In the genomic region with DNA sequence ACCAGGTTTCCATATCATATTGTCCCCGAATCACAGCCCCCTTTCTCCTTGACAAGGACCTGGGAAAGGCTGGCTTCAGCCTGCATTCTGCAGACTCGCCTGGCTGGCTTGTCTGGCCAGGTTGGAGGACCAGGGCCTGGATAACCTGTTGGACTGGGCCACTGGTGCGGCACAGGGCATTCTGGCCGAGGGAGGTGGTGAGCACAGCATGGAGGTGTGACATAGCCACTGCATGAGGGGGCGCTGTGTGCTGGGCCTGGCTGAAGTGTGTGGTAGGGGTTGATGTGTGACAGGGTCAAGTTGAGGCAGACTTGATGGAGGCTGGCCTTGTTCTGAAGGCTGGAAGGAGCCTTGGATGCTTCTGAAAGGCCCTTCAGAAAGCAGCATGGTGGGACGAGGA, we compare ENCODE assay signal across 21 cellular contexts. TPM values are rescaled to one million over a fixed set of nuclear protein-coding genes. Genes with fewer than 3 reads are reported as not detected.
DNase-seq lines count a peak whose midpoint lies in the region; ATAC-seq, FAIRE-seq and TF ChIP-seq lines count a peak whose summit lies in the region.
"Had no signal": no experiment of that assay in that cellular context is flagged by ENCODE, and none has a peak within 500 bp of the region (broad histone marks: within the 10 kb centered on the region; RNA-seq: fewer than 3 reads in every experiment).

No MANE protein-coding gene starts in this region.

- WGBS in IMR-90 (ENCODE audit: extremely low coverage in 2 of 2, insufficient read length in 1 of 2), 2 experiments: 75% methylated on average over 2 of the region's 6 CpGs; no CpG with 5 or more reads in 1 of the 2 experiments
- WGBS in H1 (ENCODE audit: extremely low coverage in 1 of 2, insufficient coverage in 1 of 2, insufficient read length in 1 of 2, insufficient replicate concordance in 2 of 2, low coverage in 1 of 2, low lambda C conversion rate in 2 of 2, missing lambda C conversion rate in 1 of 2), 2 experiments: 84% methylated on average over 6 of the region's 6 CpGs; no CpG with 5 or more reads in 1 of the 2 experiments

- no peak for TF ChIP-seq RAD21 in IMR-90 (IDR thresholded peaks at IDR 0.05; ENCODE audit: low read length)
- 0 out of 4 replicates have a peak, but pooled peaks of 1 of the 2 experiments have one; percentile 23 for TF ChIP-seq RAD21 in H1 (IDR thresholded peaks at IDR 0.05 in 1 of 2, conservative IDR thresholded peaks at IDR 0.05 in 1 of 2; ENCODE audit: low read depth in 2 of 2, low read length in 2 of 2)

- DNase-seq in GM23338 (ENCODE audit: low spot score): no peak
- DNase-seq in IMR-90: no peak
- no peak for DNase-seq in H1 (ENCODE audit: low read depth in 1 of 2, low spot score in 2 of 2)
- no peak for DNase-seq in NCI-H2107 treated with DMSO at 0.1 percent for 48 hours (lab: John Stamatoyannopoulos, UW; ENCODE audit: unreplicated experiment)
- no peak for DNase-seq in activated naive CD4-positive, alpha-beta T cell treated with anti-CD3 and anti-CD28 coated beads, Interleukin-2, amount 10 ng/mL, durations not matched to agents 7 days and 5 days
- no peak for DNase-seq in NOMO-1 (lab: John Stamatoyannopoulos, UW; ENCODE audit: unreplicated experiment in 2 of 2)
- DNase-seq: ACHN; BE2C; C1 segment of cervical spinal cord; CD4-positive, CD25-positive, alpha-beta regulatory T cell; CD8-positive, alpha-beta memory T cell; COR-L47; DMS79; GF-D8 had no signal

- no peak overlapping the region for H3K56ac ChIP-seq in IMR-90 (ENCODE audit: extremely low read depth, insufficient read depth, low read length)
- H3K56ac ChIP-seq in H1 (replicated peaks; ENCODE audit: insufficient read length, low read depth, low read length): no peak overlapping the region

- 0 out of 2 replicates have a peak, but pooled peaks have one; percentile 3 for TF ChIP-seq CTCF in 22Rv1 (IDR thresholded peaks at IDR 0.05)
- peak; percentile 18 to 55; a peak in 2 of 4 replicates for TF ChIP-seq CTCF in GM23338 (conservative IDR thresholded peaks at IDR 0.05; ENCODE audit: low read depth in 2 of 2)
- TF ChIP-seq CTCF in IMR-90 (conservative IDR thresholded peaks at IDR 0.05; ENCODE audit: low read depth, low read length): no peak
- peak in 2 of 3 experiments; percentile 28 to 29; a peak in 3 of 4 replicates for TF ChIP-seq CTCF in H1 (IDR thresholded peaks at IDR 0.05; ENCODE audit: control extremely low read depth in 1 of 3, insufficient read depth in 1 of 3, low read depth in 1 of 3, low read length in 3 of 3)

- peaks cover 13% of the 10 kb centered on the region for H3K9me3 Mint-ChIP-seq in GM23338
- no peaks in the 10 kb centered on the region for H3K9me3 Mint-ChIP-seq in activated naive CD4-positive, alpha-beta T cell treated with anti-CD3 and anti-CD28 coated beads, Interleukin-2, amount 10 ng/mL, durations not matched to agents 7 days and 5 days
- H3K9me3 Mint-ChIP-seq: CD8-positive, alpha-beta memory T cell had no signal

- peaks cover 2% of the 10 kb centered on the region; the same call in 1 of the 3 replicates for H3K36me3 Mint-ChIP-seq in GM23338 (ENCODE audit: low read depth)
- H3K36me3 Mint-ChIP-seq in activated naive CD4-positive, alpha-beta T cell treated with anti-CD3 and anti-CD28 coated beads, Interleukin-2, amount 10 ng/mL, durations not matched to agents 7 days and 5 days: no peaks in the 10 kb centered on the region
- H3K36me3 Mint-ChIP-seq: CD4-positive, CD25-positive, alpha-beta regulatory T cell; CD8-positive, alpha-beta memory T cell had no signal

- H3F3A ChIP-seq in GM23338 (replicated peaks; ENCODE audit: low read depth): 0 out of 2 replicates have a peak, but pooled peaks cover 4% of the 10 kb centered on the region

- no peak for TF ChIP-seq EP300 in H1 (IDR thresholded peaks at IDR 0.05; ENCODE audit: borderline replicate concordance in 1 of 2, low read depth in 2 of 2, low read length in 2 of 2)

- H4K91ac ChIP-seq in IMR-90 (ENCODE audit: insufficient read depth, low read depth, low read length) (no peak overlapping the region), H1 (replicated peaks; ENCODE audit: insufficient read length, low read length) (no peak overlapping the region)

- H3K4me2 ChIP-seq in GM23338: no peak overlapping the region
- H3K4me2 ChIP-seq in IMR-90 (ENCODE audit: low read depth, low read length): no peak overlapping the region
- no peak overlapping the region for H3K4me2 ChIP-seq in H1 (ENCODE audit: insufficient read depth in 1 of 2, low read depth in 2 of 2, low read length in 2 of 2)
- H3K4me2 ChIP-seq: KMS-11 had no signal

- intact Hi-C loops in IMR-90 (cut with micrococcal nuclease): no loop called here

- H3K4ac ChIP-seq in IMR-90 (ENCODE audit: low read depth, low read length): no peak overlapping the region
- no peak overlapping the region for H3K4ac ChIP-seq in H1 (replicated peaks; ENCODE audit: insufficient read length, low read depth, low read length)

- FAIRE-seq in H1 (lab: Jason Lieb, UNC): no peak
- FAIRE-seq: A204.1, D721Med, H54, HepG2 had no signal

- H2BK15ac ChIP-seq in IMR-90 (ENCODE audit: low read depth, low read length) (no peak overlapping the region), H1 (ENCODE audit: low read length) (no peak overlapping the region)

- H4K20me1 ChIP-seq in GM23338 (replicated peaks; ENCODE audit: insufficient read depth) (peaks cover 11% of the 10 kb centered on the region), IMR-90 (ENCODE audit: insufficient read depth, low read length) (no peaks in the 10 kb centered on the region), H1 (replicated peaks in 1 of 2; ENCODE audit: control insufficient read depth in 1 of 2, insufficient read depth in 2 of 2, low read length in 2 of 2) (peaks cover 0 to 2% of the 10 kb centered on the region in 2 experiments)

- TF ChIP-seq POLR2A in IMR-90 (IDR thresholded peaks at IDR 0.05; ENCODE audit: low read depth, low read length) (no peak), H1 (IDR thresholded peaks at IDR 0.05; ENCODE audit: control extremely low read depth in 1 of 2, low read depth in 2 of 2, low read length in 2 of 2) (no peak)

- CTCF ChIA-PET in IMR-90 (lab: Yijun Ruan, JAX) (no interaction called here), H1 (lab: Charles Lee; ENCODE audit: partially characterized antibody) (interaction anchor here (1.5 to 5.7 kb wide), 3 partner anchors 8 to 23 kb away, joined by 4 to 31 read pairs (median 5); no protein-coding TSS in a partner anchor)
- CTCF ChIA-PET in activated naive CD4-positive, alpha-beta T cell treated with anti-CD3 and anti-CD28 coated beads, Interleukin-2, amount 10 ng/mL, durations not matched to agents 7 days and 5 days (lab: Charles Lee): no interaction called here

- H2BK20ac ChIP-seq in IMR-90 (ENCODE audit: low read depth, low read length): no peak overlapping the region
- H2BK20ac ChIP-seq in H1 (ENCODE audit: low read length): no peak overlapping the region

- H3K79me2 ChIP-seq in GM23338 (replicated peaks; ENCODE audit: insufficient read depth): no peaks in the 10 kb centered on the region
- no peaks in the 10 kb centered on the region for H3K79me2 ChIP-seq in H1 (ENCODE audit: control insufficient read depth in 1 of 2, insufficient read depth in 2 of 2, low read length in 2 of 2)

- no peak overlapping the region for H3K4me3 ChIP-seq in GM23338
- no peak overlapping the region for H3K4me3 ChIP-seq in IMR-90 (ENCODE audit: insufficient read depth, low read depth, low read length)
- no peak overlapping the region for H3K4me3 ChIP-seq in H1 (ENCODE audit: extremely low read depth in 1 of 4, insufficient read depth in 2 of 4, low read depth in 3 of 4, low read length in 4 of 4)

- H2AFZ ChIP-seq in GM23338 (no peak overlapping the region), IMR-90 (replicated peaks; ENCODE audit: low read length, poor library complexity) (peak overlapping the region; percentile 52), H1 (ENCODE audit: low read length) (no peak overlapping the region)

- no peak overlapping the region for H4K5ac ChIP-seq in IMR-90 (ENCODE audit: low read depth, low read length)
- H4K5ac ChIP-seq in H1 (ENCODE audit: insufficient read length, low read depth, low read length): no peak overlapping the region

- H3K23me2 ChIP-seq in H1 (ENCODE audit: low read depth, low read length): peaks cover 8% of the 10 kb centered on the region; the same call in 1 of the 2 replicates

- peaks cover 45% of the 10 kb centered on the region for H3K27me3 Mint-ChIP-seq in GM23338 (ENCODE audit: insufficient read depth, low read depth, poor library complexity)
- peaks cover 76% of the 10 kb centered on the region for H3K27me3 Mint-ChIP-seq in activated naive CD4-positive, alpha-beta T cell treated with anti-CD3 and anti-CD28 coated beads, Interleukin-2, amount 10 ng/mL, durations not matched to agents 7 days and 5 days

- H3K4me1 ChIP-seq in GM23338 (ENCODE audit: insufficient read depth) (peaks cover 7% of the 10 kb centered on the region; the same call in 1 of the 2 replicates), IMR-90 (ENCODE audit: control insufficient read depth, insufficient read depth, low read length) (peaks cover 8% of the 10 kb centered on the region; the same call in 1 of the 2 replicates), H1 (replicated peaks in 1 of 4; ENCODE audit: control insufficient read depth in 3 of 4, insufficient read depth in 4 of 4, low read length in 3 of 4) (peaks cover 1 to 16% (median 6%) of the 10 kb centered on the region in 4 experiments)
- H3K4me1 ChIP-seq: BE2C had no signal

- H3K27ac Mint-ChIP-seq in GM23338: no peak overlapping the region
- no peak overlapping the region for H3K27ac Mint-ChIP-seq in activated naive CD4-positive, alpha-beta T cell treated with anti-CD3 and anti-CD28 coated beads, Interleukin-2, amount 10 ng/mL, durations not matched to agents 7 days and 5 days
- H3K27ac Mint-ChIP-seq: CD4-positive, CD25-positive, alpha-beta regulatory T cell; CD8-positive, alpha-beta memory T cell had no signal

- H3K27me3 ChIP-seq in GM23338 (ENCODE audit: insufficient read depth) (peaks cover 47% of the 10 kb centered on the region), IMR-90 (ENCODE audit: control insufficient read depth, insufficient read depth, low read length) (peaks cover 59% of the 10 kb centered on the region), H1 (replicated peaks in 1 of 4; ENCODE audit: control insufficient read depth in 3 of 4, extremely low read depth in 1 of 4, insufficient read depth in 3 of 4, low read length in 3 of 4) (peaks cover 19 to 45% (median 36%) of the 10 kb centered on the region in 4 experiments)

- H3K36me3 ChIP-seq in GM23338 (ENCODE audit: insufficient read depth): no peaks in the 10 kb centered on the region
- H3K36me3 ChIP-seq in IMR-90 (ENCODE audit: control insufficient read depth, insufficient read depth, low read length): no peaks in the 10 kb centered on the region
- peaks cover 0 to 6% (median 0%) of the 10 kb centered on the region in 4 experiments; a peak in 1 of 8 replicates for H3K36me3 ChIP-seq in H1 (ENCODE audit: control insufficient read depth in 2 of 4, insufficient read depth in 4 of 4, low read length in 3 of 4)
- H3K36me3 ChIP-seq: BE2C had no signal

- H3K4me3 Mint-ChIP-seq in GM23338: no peak overlapping the region
- no peak overlapping the region for H3K4me3 Mint-ChIP-seq in activated naive CD4-positive, alpha-beta T cell treated with anti-CD3 and anti-CD28 coated beads, Interleukin-2, amount 10 ng/mL, durations not matched to agents 7 days and 5 days

- H3K9ac ChIP-seq in IMR-90 (ENCODE audit: low read depth, low read length) (no peak overlapping the region), H1 (replicated peaks in 1 of 4; ENCODE audit: extremely low read depth in 1 of 4, low read depth in 3 of 4, low read length in 3 of 4) (no peak overlapping the region)
- H3K9ac ChIP-seq: KMS-11 had no signal

- H2AK5ac ChIP-seq in IMR-90 (ENCODE audit: low read depth, low read length) (no peak overlapping the region), H1 (ENCODE audit: low read depth, low read length) (no peak overlapping the region)

- dilution Hi-C loops in IMR-90 (cut with HindIII; ENCODE audit: low sequenced_read_pairs, unreplicated experiment): no loop called here

- H3K23ac ChIP-seq in IMR-90 (ENCODE audit: low read depth, low read length) (no peak overlapping the region), H1 (ENCODE audit: insufficient read length) (no peak overlapping the region)

- H2BK5ac ChIP-seq in IMR-90 (ENCODE audit: low read depth, low read length, poor library complexity, severe bottlenecking) (no peak overlapping the region), H1 (ENCODE audit: low read depth, low read length) (no peak overlapping the region)

- no peak overlapping the region for H2BK120ac ChIP-seq in IMR-90 (ENCODE audit: low read depth, low read length)
- H2BK120ac ChIP-seq in H1 (replicated peaks; ENCODE audit: low read depth, low read length): no peak overlapping the region

- H3K9me1 ChIP-seq in IMR-90 (ENCODE audit: insufficient read depth, low read length): peaks cover 6% of the 10 kb centered on the region; the same call in 1 of the 2 replicates

- H3K27ac ChIP-seq in 22Rv1 (no peak overlapping the region), GM23338 (ENCODE audit: low read depth) (no peak overlapping the region), IMR-90 (ENCODE audit: insufficient read depth, low read length) (no peak overlapping the region), H1 (ENCODE audit: low read depth, low read length) (no peak overlapping the region)
- H3K27ac ChIP-seq: KMS-11 had no signal

- H2AK9ac ChIP-seq in IMR-90 (replicated peaks; ENCODE audit: low read depth, low read length, poor library complexity): no peak overlapping the region

- no peak overlapping the region for H3K14ac ChIP-seq in IMR-90 (replicated peaks; ENCODE audit: low read depth, low read length)
- H3K14ac ChIP-seq in H1 (ENCODE audit: insufficient read length): no peak overlapping the region

- no peak overlapping the region for H3K18ac ChIP-seq in IMR-90 (ENCODE audit: low read depth, low read length)
- H3K18ac ChIP-seq in H1 (ENCODE audit: extremely low read depth, low read length): no peak overlapping the region

- H3K4me1 Mint-ChIP-seq in GM23338: peaks cover 14% of the 10 kb centered on the region
- H3K4me1 Mint-ChIP-seq in activated naive CD4-positive, alpha-beta T cell treated with anti-CD3 and anti-CD28 coated beads, Interleukin-2, amount 10 ng/mL, durations not matched to agents 7 days and 5 days: peaks cover 18% of the 10 kb centered on the region

- ATAC-seq in GM23338: no peak
- ATAC-seq in IMR-90 (ENCODE audit: low read depth): no peak
- ATAC-seq in GM21717 (IDR thresholded peaks at IDR 0.05; ENCODE audit: unreplicated experiment): no peak
- ATAC-seq: HepG2 had no signal

- BruUV-seq in IMR-90 (replicated peaks; lab: Mats Ljungman, UMichigan): no TSS peak

- H3K9me3 ChIP-seq in IMR-90 (ENCODE audit: control insufficient read depth, insufficient read depth, low read length) (no peaks in the 10 kb centered on the region), H1 (ENCODE audit: insufficient read depth in 2 of 2, low read depth in 1 of 2, low read length in 1 of 2) (peaks cover 5 to 10% of the 10 kb centered on the region in 2 experiments)

- H4K8ac ChIP-seq in IMR-90 (ENCODE audit: low read depth in 2 of 2, low read length in 2 of 2) (no peak overlapping the region), H1 (ENCODE audit: extremely low read depth, insufficient read depth, low read length) (no peak overlapping the region)

- in situ Hi-C loops in IMR-90 (cut with MboI; ENCODE audit: low sequenced_read_pairs): no loop called here

- H3K79me1 ChIP-seq in IMR-90 (ENCODE audit: low read depth in 1 of 2, low read length in 2 of 2) (no peaks in the 10 kb centered on the region), H1 (ENCODE audit: low read depth, low read length) (peaks cover 3% of the 10 kb centered on the region; the same call in 1 of the 2 replicates)

- no peaks in the 10 kb centered on the region for H3K9me2 ChIP-seq in GM23338 (ENCODE audit: insufficient read depth)

- POLR2A ChIA-PET in IMR-90 (lab: Charles Lee; ENCODE audit: unreplicated experiment) (no interaction called here), H1 (lab: Charles Lee; ENCODE audit: partially characterized antibody) (no interaction called here)

- 0 out of 2 replicates have a peak overlapping the region, but pooled peaks have one; percentile 60 for H2BK12ac ChIP-seq in H1 (ENCODE audit: low read depth, low read length)

RNA-seq across cellular contexts. Expression of gene ESYT3, which starts 2.9 kb away (rescaled TPM):
- 7.4 and 8.2 TPM in 2 replicates for total RNA-seq in GM23338 (2014; rRNA removed; shearing (Covaris generic))
- polyA plus RNA-seq in GM23338 (2016; fragmentation: Nextera tagmentation; extraction: Ambion mirVana) (3.5 TPM in 2 replicates), IMR-90 (2012; rRNA removed) (0.02 and 0.03 TPM in 2 replicates), H1 (2011; rRNA removed) (4.3 and 4.4 TPM in 2 replicates)
- under 0.01 TPM in 2 replicates for total RNA-seq in IMR-90 (2012; rRNA removed)
- polyA plus RNA-seq in IMR-90 (2012; cell fraction: cytosol; rRNA removed): 0.04 and 0.05 TPM in 2 replicates
- polyA plus RNA-seq in IMR-90 (2012; cell fraction: nucleus; rRNA removed; ENCODE audit: low replicate concordance): 0.25 and 0.32 TPM in 2 replicates
- total RNA-seq in H1 (2021; fragmentation: NEBNext Ultra II Directional; extraction: Animal tissue kit (Norgen Biotek cat#: 25700)): 7.0 and 7.3 TPM in 2 replicates
- 4.3 TPM for polyA plus RNA-seq in H1 (2011; cell fraction: cytosol; rRNA removed)
- 19.2 TPM for polyA plus RNA-seq in H1 (2011; cell fraction: nucleus; rRNA removed)
- polyA plus RNA-seq in H1 (2012, experiment 1 of 2): 4.3 to 6.6 TPM (median 5.3 TPM) in 4 replicates
- polyA plus RNA-seq in H1 (2012, experiment 2 of 2): 1.4 TPM
- 4.7 TPM for polyA plus RNA-seq in H1 (2013, experiment 1 of 2)
- 4.9 TPM for polyA plus RNA-seq in H1 (2013, experiment 2 of 2)
- 9.0 and 12.1 TPM in 2 replicates for polyA minus RNA-seq in H1 (2011; rRNA and poly(A)+ RNA removed)
- polyA minus RNA-seq in H1 (2011; cell fraction: cytosol; rRNA and poly(A)+ RNA removed): 5.9 TPM
- 23.7 TPM for polyA minus RNA-seq in H1 (2011; cell fraction: nucleus; rRNA and poly(A)+ RNA removed)
- total RNA-seq: CD4-positive, CD25-positive, alpha-beta regulatory T cell had no signal
- polyA plus RNA-seq: CD8-positive, alpha-beta memory T cell had no signal
